In the genomic region with DNA sequence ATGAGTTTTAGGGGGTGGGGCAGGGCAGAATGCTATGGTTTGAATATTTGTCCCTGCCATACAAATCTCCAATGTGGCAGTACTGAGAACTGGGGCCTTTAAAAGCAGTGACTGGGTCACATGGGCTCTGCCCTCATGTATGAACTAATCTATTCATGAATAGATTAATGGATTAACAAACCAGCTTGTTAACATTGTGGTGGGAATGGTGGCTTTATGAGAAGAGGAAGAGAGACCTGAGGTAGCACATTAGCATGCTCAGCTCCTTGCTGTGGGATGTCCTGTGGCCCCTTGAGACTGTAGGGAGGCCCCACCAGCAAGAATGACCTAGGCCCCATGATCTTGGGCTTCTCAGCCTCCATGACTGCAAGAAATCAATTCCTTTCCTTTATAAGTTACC, we compare ENCODE assay signal across 29 cellular contexts. TPM values are rescaled to one million over a fixed set of nuclear protein-coding genes. Genes with fewer than 3 reads are reported as not detected.
DNase-seq lines count a peak whose midpoint lies in the region; ATAC-seq and TF ChIP-seq lines count a peak whose summit lies in the region.
"Had no signal": no experiment of that assay in that cellular context is flagged by ENCODE, and none has a peak within 500 bp of the region (broad histone marks: within the 10 kb centered on the region; RNA-seq: fewer than 3 reads in every experiment).

No MANE protein-coding gene starts in this region.

- H3K36me3 Mint-ChIP-seq in naive thymus-derived CD8-positive, alpha-beta T cell: peaks cover 0 to 9% (median 0%) of the 10 kb centered on the region in 3 donors
- H3K36me3 Mint-ChIP-seq: CD4-positive, alpha-beta memory T cell had no signal

- peaks cover 6 to 30% (median 11%) of the 10 kb centered on the region in 5 donors for H3K27me3 Mint-ChIP-seq in naive thymus-derived CD8-positive, alpha-beta T cell
- H3K27me3 Mint-ChIP-seq: dendritic cell treated with granulocyte-macrophage colony-stimulating factor and Interleukin-4, amounts not matched to agents 40 ng/mL and 50 ng/mL, for 4 days; IgD-negative memory B cell had no signal

- no peak overlapping the region for H3K27ac Mint-ChIP-seq in naive thymus-derived CD8-positive, alpha-beta T cell
- H3K27ac Mint-ChIP-seq: activated CD8-positive, alpha-beta memory T cell treated with anti-CD3 and anti-CD28 coated beads, Interleukin-2, amount 10 ng/mL, durations not matched to agents 7 days and 5 days; activated naive CD4-positive, alpha-beta T cell treated with anti-CD3 and anti-CD28 coated beads, Interleukin-2, amount 50 U/mL, for 24 hours; activated T-helper 1 cell treated with anti-CD3 and anti-CD28 coated beads, Interleukin-12 subunit alpha, Interleukin-12 subunit beta, Interleukin-2, Interleukin-4 antibody, amounts not matched to agents 30 ng/mL and 10 ng/mL and 1 ng/mL, durations not matched to agents 14 hours and 24 hours and 36 hours; CD4-positive, alpha-beta memory T cell; dendritic cell treated with granulocyte-macrophage colony-stimulating factor and Interleukin-4, amounts not matched to agents 40 ng/mL and 50 ng/mL, for 4 days; IgD-negative memory B cell; stimulated activated naive CD8-positive, alpha-beta T cell treated with anti-CD3 and anti-CD28 coated beads, Interleukin-15, Interleukin-2, amounts not matched to agents 100 ng/mL and 50 ng/mL, for 24 hours; T-helper 1 cell treated with Interleukin-12 subunit alpha and Interleukin-12 subunit beta and Interleukin-4 antibody, amounts not matched to agents 30 μg/mL and 1 μg/mL, for 36 hours had no signal

- peaks cover 0 to 25% (median 11%) of the 10 kb centered on the region in 9 donors for H3K9me3 Mint-ChIP-seq in naive thymus-derived CD8-positive, alpha-beta T cell

- TF ChIP-seq POLR2A in NB4 (IDR thresholded peaks at IDR 0.05; ENCODE audit: extremely low read depth, insufficient read length): no peak

- ATAC-seq in HG03108 (IDR thresholded peaks at IDR 0.05; ENCODE audit: unreplicated experiment): peak; percentile 55
- ATAC-seq in naive thymus-derived CD8-positive, alpha-beta T cell: no peak
- ATAC-seq: activated CD8-positive, alpha-beta memory T cell treated with anti-CD3 and anti-CD28 coated beads, Interleukin-2, amount 10 ng/mL, durations not matched to agents 7 days and 5 days had no signal

- H3K4me3 Mint-ChIP-seq in naive thymus-derived CD8-positive, alpha-beta T cell: no peak overlapping the region
- H3K4me3 Mint-ChIP-seq: activated CD8-positive, alpha-beta memory T cell treated with anti-CD3 and anti-CD28 coated beads, Interleukin-2, amount 10 ng/mL, durations not matched to agents 7 days and 5 days; activated naive CD4-positive, alpha-beta T cell treated with anti-CD3 and anti-CD28 coated beads, Interleukin-2, amount 50 U/mL, for 24 hours; activated T-helper 1 cell treated with anti-CD3 and anti-CD28 coated beads, Interleukin-12 subunit alpha, Interleukin-12 subunit beta, Interleukin-2, Interleukin-4 antibody, amounts not matched to agents 30 ng/mL and 10 ng/mL and 1 ng/mL, durations not matched to agents 14 hours and 24 hours and 36 hours; CD4-positive, alpha-beta memory T cell; dendritic cell treated with granulocyte-macrophage colony-stimulating factor and Interleukin-4, amounts not matched to agents 40 ng/mL and 50 ng/mL, for 4 days; IgD-negative memory B cell; stimulated activated naive CD8-positive, alpha-beta T cell treated with anti-CD3 and anti-CD28 coated beads, Interleukin-15, Interleukin-2, amounts not matched to agents 100 ng/mL and 50 ng/mL, for 24 hours; T-helper 1 cell treated with Interleukin-12 subunit alpha and Interleukin-12 subunit beta and Interleukin-4 antibody, amounts not matched to agents 30 μg/mL and 1 μg/mL, for 36 hours had no signal

- POLR2A ChIA-PET in naive thymus-derived CD8-positive, alpha-beta T cell (lab: Charles Lee): no interaction called here

- DNase-seq in SIG-M5 treated with dmso at 0.1 percent for 504 hours (lab: John Stamatoyannopoulos, UW; ENCODE audit: unreplicated experiment) (peak; percentile 11), SIG-M5 (lab: John Stamatoyannopoulos, UW) (no peak), NB4 (ENCODE audit: low read depth) (peak; percentile 45), NCI-H1436 treated with DMSO at 0.1 percent for 48 hours (lab: John Stamatoyannopoulos, UW) (no peak), RPMI8226 (no peak)
- DNase-seq in naive thymus-derived CD8-positive, alpha-beta T cell: no peak
- no peak for DNase-seq in activated CD8-positive, alpha-beta memory T cell treated with anti-CD3 and anti-CD28 coated beads for 24 hours
- DNase-seq: activated CD4-positive, alpha-beta T cell treated with anti-CD3 and anti-CD28 coated beads for 4 hours; activated CD8-positive, alpha-beta memory T cell treated with anti-CD3 and anti-CD28 coated beads, Interleukin-2, amount 10 ng/mL, durations not matched to agents 7 days and 5 days; anterior cingulate cortex; CD4-positive, alpha-beta memory T cell; mammary epithelial cell; NCI-H187; NCI-H2227 treated with DMSO at 0.1 percent for 48 hours; NCI-H748 treated with DMSO at 0.1 percent for 48 hours; PC-9; retina; SHP77 treated with DMSO at 0.1 percent for 48 hours; stimulated activated CD4-positive, alpha-beta T cell treated with anti-CD3 and anti-CD28 coated beads, Interleukin-4, amount 100 ng/mL, for 1 hour had no signal

- no peak for TF ChIP-seq CTCF in NB4 (IDR thresholded peaks at IDR 0.05; ENCODE audit: low read depth, low read length)

- no peak overlapping the region for H3K4me3 ChIP-seq in NB4 (ENCODE audit: low read depth, low read length)
- H3K4me3 ChIP-seq: cardiac muscle cell, PC-9, tibial nerve had no signal

- no peaks in the 10 kb centered on the region for H3K4me1 Mint-ChIP-seq in naive thymus-derived CD8-positive, alpha-beta T cell
- H3K4me1 Mint-ChIP-seq: activated naive CD4-positive, alpha-beta T cell treated with anti-CD3 and anti-CD28 coated beads, Interleukin-2, amount 50 U/mL, for 24 hours; CD4-positive, alpha-beta memory T cell had no signal

RNA-seq across cellular contexts. Expression of a gene that starts 15.4 kb away (rescaled TPM):
- not detected for total RNA-seq in naive thymus-derived CD8-positive, alpha-beta T cell
- not detected for polyA plus RNA-seq in naive thymus-derived CD8-positive, alpha-beta T cell
- total RNA-seq: activated CD8-positive, alpha-beta memory T cell treated with anti-CD3 and anti-CD28 coated beads, Interleukin-2, amount 10 ng/mL, durations not matched to agents 7 days and 5 days; activated T-helper 1 cell treated with anti-CD3 and anti-CD28 coated beads, Interleukin-12 subunit alpha, Interleukin-12 subunit beta, Interleukin-2, Interleukin-4 antibody, amounts not matched to agents 30 ng/mL and 10 ng/mL and 1 ng/mL, durations not matched to agents 14 hours and 24 hours and 36 hours; cardiac muscle cell; CD4-positive, alpha-beta memory T cell; mammary epithelial cell; MCF 10A; PC-9; tibial nerve had no signal
- polyA plus RNA-seq: cardiac muscle cell, IgD-negative memory B cell, mammary epithelial cell had no signal

RNA-seq across cellular contexts. Expression of a gene that starts 17.9 kb away (rescaled TPM):
- not detected for total RNA-seq in naive thymus-derived CD8-positive, alpha-beta T cell
- polyA plus RNA-seq in naive thymus-derived CD8-positive, alpha-beta T cell: not detected
- total RNA-seq: activated CD8-positive, alpha-beta memory T cell treated with anti-CD3 and anti-CD28 coated beads, Interleukin-2, amount 10 ng/mL, durations not matched to agents 7 days and 5 days; activated T-helper 1 cell treated with anti-CD3 and anti-CD28 coated beads, Interleukin-12 subunit alpha, Interleukin-12 subunit beta, Interleukin-2, Interleukin-4 antibody, amounts not matched to agents 30 ng/mL and 10 ng/mL and 1 ng/mL, durations not matched to agents 14 hours and 24 hours and 36 hours; cardiac muscle cell; CD4-positive, alpha-beta memory T cell; mammary epithelial cell; MCF 10A; PC-9; tibial nerve had no signal
- polyA plus RNA-seq: cardiac muscle cell; CD4-positive, alpha-beta memory T cell; IgD-negative memory B cell; mammary epithelial cell had no signal

Comparison
In these comparisons a context has a peak if more than half of its experiments do, and no peak if none do; other contexts are left out.
1. DNase-seq: peak in SIG-M5 treated with dmso at 0.1 percent for 504 hours (single experiment) and NB4 (single experiment); none in SIG-M5 (single experiment), NCI-H1436 treated with DMSO at 0.1 percent for 48 hours (single experiment), RPMI8226 (single experiment), naive thymus-derived CD8-positive, alpha-beta T cell (0 of 10) and activated CD8-positive, alpha-beta memory T cell treated with anti-CD3 and anti-CD28 coated beads for 24 hours (single experiment).